ENCODE assay signal across 31 cellular contexts in genomic region chr3:64019879-64020278, GRCh38.
"Had no signal": no experiment of that assay in that cellular context is flagged by ENCODE, and none has a peak within 500 bp of the region (broad histone marks: within the 10 kb centered on the region; RNA-seq: fewer than 3 reads in every experiment).

No MANE protein-coding gene starts in this region.

- H3K4me2 ChIP-seq: hepatocyte had no signal

- H3K27ac Mint-ChIP-seq: activated CD4-positive, alpha-beta T cell treated with anti-CD3 and anti-CD28 coated beads, Interleukin-2, amount 10 ng/mL, durations not matched to agents 24 days and 14 days; activated CD8-positive, alpha-beta memory T cell treated with anti-CD3 and anti-CD28 coated beads, Interleukin-2, amount 10 ng/mL, durations not matched to agents 7 days and 5 days; activated naive CD4-positive, alpha-beta T cell treated with anti-CD3 and anti-CD28 coated beads, Interleukin-2, amount 10 ng/mL, durations not matched to agents 7 days and 5 days had no signal

- H3K9me3 Mint-ChIP-seq: activated CD4-positive, alpha-beta memory T cell treated with anti-CD3 and anti-CD28 coated beads for 36 hours; activated CD4-positive, alpha-beta T cell treated with anti-CD3 and anti-CD28 coated beads, Interleukin-2, amount 10 ng/mL, durations not matched to agents 24 days and 14 days; activated naive CD4-positive, alpha-beta T cell treated with anti-CD3 and anti-CD28 coated beads, Interleukin-2, amount 10 ng/mL, durations not matched to agents 7 days and 5 days; activated naive CD4-positive, alpha-beta T cell treated with anti-CD3 and anti-CD28 coated beads, Interleukin-2, amount 50 U/mL, for 72 hours; activated naive CD8-positive, alpha-beta T cell treated with anti-CD3 and anti-CD28 coated beads, Interleukin-2, amount 50 U/mL, for 24 hours; brain had no signal

- H3K27me3 ChIP-seq: adrenal gland, breast epithelium, cardiac muscle cell, colonic mucosa, esophagus squamous epithelium, gastroesophageal sphincter, heart right ventricle, hepatocyte had no signal

- H3K9me3 ChIP-seq: adrenal gland, breast epithelium, colonic mucosa, esophagus squamous epithelium, gastroesophageal sphincter, heart right ventricle had no signal

- H2AFZ ChIP-seq: hepatocyte had no signal

- H3K27me3 Mint-ChIP-seq: activated CD4-positive, alpha-beta memory T cell treated with anti-CD3 and anti-CD28 coated beads for 36 hours; activated CD4-positive, alpha-beta T cell treated with anti-CD3 and anti-CD28 coated beads for 36 hours; activated CD4-positive, alpha-beta T cell treated with anti-CD3 and anti-CD28 coated beads, Interleukin-2, amount 10 ng/mL, durations not matched to agents 24 days and 14 days; activated CD8-positive, alpha-beta memory T cell treated with anti-CD3 and anti-CD28 coated beads, Interleukin-2, amount 10 ng/mL, durations not matched to agents 7 days and 5 days; activated naive CD4-positive, alpha-beta T cell treated with anti-CD3 and anti-CD28 coated beads, Interleukin-2, amount 10 ng/mL, durations not matched to agents 7 days and 5 days; activated naive CD8-positive, alpha-beta T cell treated with anti-CD3 and anti-CD28 coated beads, Interleukin-2, amount 50 U/mL, for 24 hours; brain had no signal

- H3K27ac ChIP-seq: adrenal gland, breast epithelium, cardiac muscle cell, colonic mucosa, epithelial cell of prostate, esophagus squamous epithelium, gastroesophageal sphincter, heart right ventricle, hepatocyte had no signal

- H3K4me3 Mint-ChIP-seq: activated CD4-positive, alpha-beta memory T cell treated with anti-CD3 and anti-CD28 coated beads for 36 hours; activated CD4-positive, alpha-beta T cell treated with anti-CD3 and anti-CD28 coated beads for 36 hours; activated CD4-positive, alpha-beta T cell treated with anti-CD3 and anti-CD28 coated beads, Interleukin-2, amount 10 ng/mL, durations not matched to agents 24 days and 14 days; activated CD8-positive, alpha-beta memory T cell treated with anti-CD3 and anti-CD28 coated beads, Interleukin-2, amount 10 ng/mL, durations not matched to agents 7 days and 5 days; activated CD8-positive, alpha-beta T cell treated with anti-CD3 and anti-CD28 coated beads, Interleukin-2, amount 10 ng/mL, durations not matched to agents 7 days and 5 days; activated naive CD8-positive, alpha-beta T cell treated with anti-CD3 and anti-CD28 coated beads, Interleukin-2, amount 50 U/mL, for 24 hours had no signal

- ATAC-seq: activated CD4-positive, alpha-beta T cell treated with anti-CD3 and anti-CD28 coated beads for 36 hours; activated CD8-positive, alpha-beta memory T cell treated with anti-CD3 and anti-CD28 coated beads, Interleukin-2, amount 10 ng/mL, durations not matched to agents 7 days and 5 days; activated CD8-positive, alpha-beta T cell treated with anti-CD3 and anti-CD28 coated beads, Interleukin-2, amount 10 ng/mL, durations not matched to agents 7 days and 5 days; activated naive CD4-positive, alpha-beta T cell treated with anti-CD3 and anti-CD28 coated beads, Interleukin-2, amount 50 U/mL, for 72 hours; activated naive CD8-positive, alpha-beta T cell treated with anti-CD3 and anti-CD28 coated beads, Interleukin-2, amount 50 U/mL, for 24 hours; gastroesophageal sphincter; heart right ventricle had no signal

- DNase-seq: activated CD4-positive, alpha-beta memory T cell treated with anti-CD3 and anti-CD28 coated beads for 36 hours; activated CD4-positive, alpha-beta T cell treated with anti-CD3 and anti-CD28 coated beads for 36 hours; activated CD4-positive, alpha-beta T cell treated with anti-CD3 and anti-CD28 coated beads, Interleukin-2, amount 10 ng/mL, durations not matched to agents 24 days and 14 days; activated CD4-positive, CD25-positive, alpha-beta regulatory T cell; activated CD4-positive, CD25-positive, alpha-beta regulatory T cell treated with anti-CD3 and anti-CD28 coated beads, Interleukin-2, amount 50 U/mL, for 72 hours; activated CD8-positive, alpha-beta memory T cell treated with anti-CD3 and anti-CD28 coated beads, Interleukin-2, amount 10 ng/mL, durations not matched to agents 7 days and 5 days; activated CD8-positive, alpha-beta memory T cell treated with anti-CD3 and anti-CD28 coated beads, Interleukin-2, amount 50 U/mL, for 4 hours; activated CD8-positive, alpha-beta T cell treated with anti-CD3 and anti-CD28 coated beads, Interleukin-2, amount 10 ng/mL, durations not matched to agents 7 days and 5 days; activated gamma-delta T cell; activated naive CD4-positive, alpha-beta T cell; activated naive CD4-positive, alpha-beta T cell treated with anti-CD3 and anti-CD28 coated beads, Interleukin-2, amount 10 ng/mL, durations not matched to agents 7 days and 5 days; activated naive CD8-positive, alpha-beta T cell treated with anti-CD3 and anti-CD28 coated beads, Interleukin-2, amount 50 U/mL, for 24 hours; activated T-cell treated with anti-CD3 and anti-CD28 coated beads, Interleukin-2, amount 50 U/mL, for 48 hours; adrenal gland; amygdala; aorta; central memory CD4-positive, alpha-beta T cell; cerebellar nuclear complex; colonic mucosa; effector CD8-positive, alpha-beta T cell; esophagus squamous epithelium; foreskin melanocyte; heart right ventricle; T-helper 2 cell had no signal

- H3K4me3 ChIP-seq: adrenal gland, breast epithelium, cardiac muscle cell, colonic mucosa, esophagus squamous epithelium, gastroesophageal sphincter, heart right ventricle, hepatocyte had no signal
